In the genomic region with DNA sequence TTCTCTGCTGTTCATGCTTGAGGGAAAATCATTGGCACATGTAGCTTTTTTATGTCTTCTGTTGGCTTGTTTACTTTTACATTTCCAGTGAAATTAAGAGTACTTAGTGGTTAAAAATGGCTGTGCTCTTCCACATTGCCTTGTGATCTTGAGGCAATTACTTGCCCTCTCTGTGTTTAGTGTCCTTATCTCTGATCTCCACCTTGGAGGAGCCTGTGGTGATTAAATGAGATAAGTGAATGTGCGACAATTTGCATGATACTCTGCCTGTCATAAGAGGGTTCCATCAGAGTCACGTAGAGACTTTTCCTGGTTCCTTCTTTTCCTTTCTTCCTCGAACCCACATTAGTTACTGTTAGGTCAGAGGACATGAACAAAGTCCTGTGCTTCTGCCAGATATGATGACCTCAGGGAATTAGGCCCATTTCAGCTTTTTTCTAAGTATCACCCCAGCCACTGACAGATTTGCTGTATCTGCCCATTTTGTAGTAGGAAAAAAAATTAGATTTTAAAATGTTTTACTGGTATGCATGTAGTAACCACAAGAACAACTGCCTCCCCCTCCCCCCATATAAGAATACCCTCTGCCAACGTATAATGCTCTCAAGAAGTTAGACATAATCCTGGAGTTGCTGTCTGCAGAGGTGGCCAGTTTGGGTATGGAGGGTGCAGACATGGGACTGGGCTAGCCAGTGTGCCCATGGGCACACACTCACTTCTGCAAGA, we compare ENCODE assay signal across 16 cellular contexts. TPM values are rescaled to one million over a fixed set of nuclear protein-coding genes. Genes with fewer than 3 reads are reported as not detected.
DNase-seq lines count a peak whose midpoint lies in the region; ATAC-seq, FAIRE-seq and TF ChIP-seq lines count a peak whose summit lies in the region.
"Had no signal": no experiment of that assay in that cellular context is flagged by ENCODE, and none has a peak within 500 bp of the region (broad histone marks: within the 10 kb centered on the region; RNA-seq: fewer than 3 reads in every experiment).

No MANE protein-coding gene starts in this region.

- TF ChIP-seq EP300 in HepG2 (IDR thresholded peaks at IDR 0.05; ENCODE audit: low read depth in 2 of 2, low read length in 2 of 2) (no peak), HepG2 (CRISPR knock-in tag; IDR thresholded peaks at IDR 0.05; ENCODE audit: borderline replicate concordance) (no peak)

- peak overlapping the region; percentile 75 for H3K27ac Mint-ChIP-seq in T-helper 17 cell
- H3K27ac Mint-ChIP-seq in nephron progenitor cell, result no peak overlapping the region

- H3K36me3 ChIP-seq in HepG2 (replicated peaks in 1 of 2; ENCODE audit: control insufficient read depth in 1 of 2, insufficient read depth in 2 of 2, low read length in 2 of 2), result peaks cover 3 to 6% of the 10 kb centered on the region in 2 experiments; a peak in 2 of 5 replicates
- H3K36me3 ChIP-seq: esophagus muscularis mucosa had no signal

- 95% methylated on average over 4 of the region's 4 CpGs for WGBS in HepG2 (ENCODE audit: low lambda C conversion rate)

- no peak overlapping the region for H3K4me3 ChIP-seq in HepG2 (replicated peaks in 1 of 3; ENCODE audit: insufficient read depth in 1 of 3, low read depth in 2 of 3, low read length in 3 of 3)
- no peak overlapping the region for H3K4me3 ChIP-seq in dorsolateral prefrontal cortex
- H3K4me3 ChIP-seq: esophagus muscularis mucosa, mucosa of descending colon had no signal

- POLR2A ChIA-PET in HepG2 (lab: Yijun Ruan, JAX), result no interaction called here

- no peak for FAIRE-seq in GM12891 (lab: Jason Lieb, UNC)
- FAIRE-seq in HepG2 (lab: Jason Lieb, UNC), result no peak

- CTCF ChIA-PET in HepG2 (lab: Yijun Ruan, JAX; ENCODE audit: low intra/inter-chr PET ratio, low total read pairs), result no interaction called here

- TF ChIP-seq RAD21 in HepG2 (CRISPR knock-in tag; IDR thresholded peaks at IDR 0.05), result no peak

- TF ChIP-seq POLR2A in GM12891 (IDR thresholded peaks at IDR 0.05; ENCODE audit: low read depth, low read length) (no peak), HepG2 (IDR thresholded peaks at IDR 0.05; ENCODE audit: insufficient read depth in 1 of 2, low read depth in 2 of 2, low read length in 2 of 2) (no peak)

- no peaks in the 10 kb centered on the region for H3K4me1 ChIP-seq in HepG2 (ENCODE audit: insufficient read depth, low read length)

- H3K4me2 ChIP-seq in HepG2 (ENCODE audit: low read depth, low read length), result no peak overlapping the region

- H3K27me3 Mint-ChIP-seq in T-helper 17 cell, result no peaks in the 10 kb centered on the region
- no peaks in the 10 kb centered on the region for H3K27me3 Mint-ChIP-seq in nephron progenitor cell (ENCODE audit: low read depth, poor library complexity)

- no peaks in the 10 kb centered on the region for H4K20me1 ChIP-seq in HepG2 (ENCODE audit: insufficient read depth, low read length)

- no TSS peak for BruUV-seq in HepG2 (replicated peaks; lab: Mats Ljungman, UMichigan)

- H3K27ac ChIP-seq in HepG2 (ENCODE audit: extremely low read length, insufficient read depth, low read length) (no peak overlapping the region), dorsolateral prefrontal cortex (peak overlapping the region in 7 of 59 donors; percentile 2 to 59 (median 7))
- H3K27ac ChIP-seq: esophagus muscularis mucosa had no signal

- H3K4me1 Mint-ChIP-seq in T-helper 17 cell, result peaks cover 66% of the 10 kb centered on the region
- peaks cover 18% of the 10 kb centered on the region for H3K4me1 Mint-ChIP-seq in nephron progenitor cell

- in situ Hi-C loops in HepG2 (cut with HindIII; ENCODE audit: extremely low pct_ligation_motif_present, low pct_unique_long_range_greater_than_20kb), result no loop called here

- H3K9me3 Mint-ChIP-seq in nephron progenitor cell, result no peaks in the 10 kb centered on the region
- H3K9me3 Mint-ChIP-seq: H9 had no signal

- TF ChIP-seq CTCF in HepG2 (CRISPR knock-in tag; IDR thresholded peaks at IDR 0.05), result no peak
- no peak for TF ChIP-seq CTCF in nephron progenitor cell (IDR thresholded peaks at IDR 0.05)
- no peak for TF ChIP-seq CTCF in dorsolateral prefrontal cortex (IDR thresholded peaks at IDR 0.05 in 54 of 56, conservative IDR thresholded peaks at IDR 0.05 in 2 of 56; ENCODE audit: low read depth in 1 of 56, partially characterized antibody in 56 of 56)

- intact Hi-C loops in HepG2 (cut with micrococcal nuclease; ENCODE audit: unreplicated experiment), result no loop called here
- intact Hi-C loops in dorsolateral prefrontal cortex (cut with DNase I), result no loop called here

- peaks cover 5% of the 10 kb centered on the region for H3K79me2 ChIP-seq in HepG2 (ENCODE audit: insufficient read depth, low read length)

- H3K27me3 ChIP-seq in HepG2 (ENCODE audit: control insufficient read depth in 1 of 2, insufficient read depth in 2 of 2, low read length in 2 of 2) (no peaks in the 10 kb centered on the region), dorsolateral prefrontal cortex (no peaks in the 10 kb centered on the region)
- H3K27me3 ChIP-seq: esophagus muscularis mucosa had no signal

- no peaks in the 10 kb centered on the region for H3K36me3 Mint-ChIP-seq in T-helper 17 cell (ENCODE audit: low read depth)
- H3K36me3 Mint-ChIP-seq in nephron progenitor cell (ENCODE audit: low read depth), result peaks cover 15% of the 10 kb centered on the region

- no peak for ATAC-seq in T-helper 17 cell
- ATAC-seq in HepG2, result no peak

- H3K4me3 Mint-ChIP-seq in T-helper 17 cell, result no peak overlapping the region
- no peak overlapping the region for H3K4me3 Mint-ChIP-seq in nephron progenitor cell
- H3K4me3 Mint-ChIP-seq: H9 had no signal

- no peaks in the 10 kb centered on the region for H3K9me3 ChIP-seq in T-helper 17 cell (ENCODE audit: control insufficient read depth, low read length, poor library complexity, severe bottlenecking)
- H3K9me3 ChIP-seq in HepG2 (ENCODE audit: low read length), result no peaks in the 10 kb centered on the region
- H3K9me3 ChIP-seq: esophagus muscularis mucosa, mucosa of descending colon had no signal

- DNase-seq in CD1c-positive myeloid dendritic cell (ENCODE audit: extremely low spot score) (peak; percentile 43), GM12891 (ENCODE audit: insufficient read length, low spot score) (no peak), T-helper 17 cell (no peak), HepG2 (ENCODE audit: low spot score) (no peak), nephron progenitor cell (no peak), dorsolateral prefrontal cortex (no peak)
- no peak for DNase-seq in activated CD8-positive, alpha-beta memory T cell treated with anti-CD3 and anti-CD28 coated beads, Interleukin-2, amount 50 U/mL, for 48 hours
- no peak for DNase-seq in stimulated activated naive CD4-positive, alpha-beta T cell treated with Interleukin-2 at 50 U/mL for 16 hours (lab: John Stamatoyannopoulos, UW)
- DNase-seq: activated CD4-positive, alpha-beta T cell treated with anti-CD3 and anti-CD28 coated beads for 1 hour; activated naive CD4-positive, alpha-beta T cell treated with Interleukin-2 at 50 U/mL for 16 hours; cerebellar nuclear complex; H9; mucosa of descending colon; NCI-H345; SHP77 treated with DMSO at 0.1 percent for 48 hours had no signal

- no peak overlapping the region for H2AFZ ChIP-seq in HepG2 (ENCODE audit: low read length)

- no peak overlapping the region for H3K9ac ChIP-seq in HepG2 (ENCODE audit: insufficient read depth, low read depth, low read length)

TF ChIP-seq in GM12891, 5 proteins besides CTCF, POLR2A, EP300 and RAD21:
- TF ChIP-seq PAX5 (IDR thresholded peaks at IDR 0.05; ENCODE audit: insufficient read depth, low read length, severe bottlenecking), result no peak
- TF ChIP-seq SPI1 (IDR thresholded peaks at IDR 0.05; ENCODE audit: low read depth, low read length), result 0 out of 2 replicates have a peak, but pooled peaks have one; percentile 12
- no peak for TF ChIP-seq POU2F2 (IDR thresholded peaks at IDR 0.05; ENCODE audit: low read depth, low read length)

TF ChIP-seq in HepG2, 621 proteins besides CTCF, POLR2A, EP300 and RAD21:
- peak; percentile 37; the same call in 1 of the 2 replicates for TF ChIP-seq MAFF (IDR thresholded peaks at IDR 0.05; ENCODE audit: low read depth, low read length)
- no peak for TF ChIP-seq HHEX (CRISPR knock-in tag; IDR thresholded peaks at IDR 0.05)
- peak; percentile 39 to 56; a peak in 3 of 4 replicates for TF ChIP-seq MAFK (conservative IDR thresholded peaks at IDR 0.05 in 1 of 2, IDR thresholded peaks at IDR 0.05 in 1 of 2; ENCODE audit: low read length in 2 of 2)
- no peak for TF ChIP-seq ZZZ3 (CRISPR knock-in tag; IDR thresholded peaks at IDR 0.05; ENCODE audit: borderline replicate concordance)
- no peak for TF ChIP-seq HNF4G (IDR thresholded peaks at IDR 0.05; ENCODE audit: borderline replicate concordance, low read depth, low read length)
- TF ChIP-seq HNF4G (CRISPR knock-in tag; IDR thresholded peaks at IDR 0.05; ENCODE audit: borderline replicate concordance, low read depth), result no peak

RNA-seq across cellular contexts. Expression of a gene that starts 51.9 kb away (rescaled TPM):
- polyA plus RNA-seq in GM12891 (2012; ENCODE audit: low read depth, missing spikeins), result 9.6 TPM
- total RNA-seq in T-helper 17 cell (10 to 100 TPM; 20.3 to 22.5 TPM), HepG2 (2016; rRNA removed; fragmentation: Illumina TruSeq; extraction: Trizol) (6.8 TPM in 2 replicates), dorsolateral prefrontal cortex (10 to 100 TPM; 16.6 to 47.0 (median 25.4) TPM)
- 0.71 and 1.2 TPM in 2 replicates for total RNA-seq in HepG2 (2016; cell fraction: cytosol; rRNA removed; fragmentation: Illumina TruSeq; extraction: Trizol; ENCODE audit: low read depth)
- total RNA-seq in HepG2 (2016; cell fraction: insoluble cytoplasmic fraction; rRNA removed; fragmentation: Illumina TruSeq; extraction: Trizol), result 6.1 and 7.2 TPM in 2 replicates
- 2.4 and 2.7 TPM in 2 replicates for total RNA-seq in HepG2 (2016; cell fraction: membrane; rRNA removed; fragmentation: Illumina TruSeq; extraction: Trizol)
- total RNA-seq in HepG2 (2016; cell fraction: nucleus; rRNA removed; fragmentation: Illumina TruSeq; extraction: Trizol), result 12.1 and 16.6 TPM in 2 replicates
- 4.3 and 4.7 TPM in 2 replicates for polyA plus RNA-seq in HepG2 (2011; rRNA removed)
- 1.7 and 2.0 TPM in 2 replicates for polyA plus RNA-seq in HepG2 (2011; cell fraction: cytosol; rRNA removed)
- polyA plus RNA-seq in HepG2 (2011; cell fraction: nucleus; rRNA removed), result 19.7 and 21.9 TPM in 2 replicates
- polyA plus RNA-seq in HepG2 (2012), result 6.0 and 7.3 TPM in 2 replicates
- polyA plus RNA-seq in HepG2 (2016; cell fraction: cytosol; fragmentation: Illumina TruSeq; extraction: Trizol; ENCODE audit: low read depth), result 0.26 and 0.32 TPM in 2 replicates
- 4.5 and 5.7 TPM in 2 replicates for polyA plus RNA-seq in HepG2 (2016; cell fraction: insoluble cytoplasmic fraction; fragmentation: Illumina TruSeq; extraction: Trizol; ENCODE audit: low read depth)
- polyA plus RNA-seq in HepG2 (2016; cell fraction: membrane; fragmentation: Illumina TruSeq; extraction: Trizol; ENCODE audit: low read depth), result 0.63 and 0.87 TPM in 2 replicates
- 24.0 and 27.9 TPM in 2 replicates for polyA plus RNA-seq in HepG2 (2016; cell fraction: nucleus; fragmentation: Illumina TruSeq; extraction: Trizol; ENCODE audit: insufficient read depth, low read depth)
- polyA minus RNA-seq in HepG2 (2011; rRNA and poly(A)+ RNA removed; ENCODE audit: low replicate concordance), result 7.6 and 10.7 TPM in 2 replicates
- 3.4 and 4.2 TPM in 2 replicates for polyA minus RNA-seq in HepG2 (2011; cell fraction: cytosol; rRNA and poly(A)+ RNA removed)
- polyA minus RNA-seq in HepG2 (2011; cell fraction: nucleus; rRNA and poly(A)+ RNA removed), result 14.0 and 14.5 TPM in 2 replicates
